14 cellular contexts compared by ENCODE assay signal in the genomic region with DNA sequence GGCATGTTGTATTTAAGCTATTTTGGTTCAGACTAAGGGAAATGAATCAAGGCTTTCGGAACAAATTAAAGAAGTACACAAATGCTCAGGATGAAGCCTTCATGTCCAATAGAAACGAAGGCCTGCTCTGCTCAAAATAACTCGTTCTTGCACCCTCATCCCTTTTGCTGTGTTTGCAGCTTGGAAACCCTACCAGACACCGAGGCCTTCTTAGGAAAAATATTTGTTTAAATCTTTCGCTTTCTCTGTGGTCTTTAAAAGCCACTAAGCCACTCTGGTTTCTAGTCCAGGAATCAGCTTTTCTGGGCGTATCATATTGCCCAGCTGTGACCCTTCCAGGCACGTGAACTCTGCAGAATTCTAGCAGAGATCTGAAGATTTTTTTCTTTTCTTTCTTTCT.
DNase-seq lines count a peak whose midpoint lies in the region; ATAC-seq and TF ChIP-seq lines count a peak whose summit lies in the region.
"Had no signal": no experiment of that assay in that cellular context is flagged by ENCODE, and none has a peak within 500 bp of the region (broad histone marks: within the 10 kb centered on the region; RNA-seq: fewer than 3 reads in every experiment).

No MANE protein-coding gene starts in this region.

- H3K9me3 Mint-ChIP-seq in HFFc6 (no peaks in the 10 kb centered on the region), MCF 10A (ENCODE audit: unreplicated experiment) (no peaks in the 10 kb centered on the region)
- H3K9me3 Mint-ChIP-seq in natural killer cell treated with Interleukin-12 subunit alpha and Interleukin-12 subunit beta and Interleukin-15 and Interleukin-18, amount 100 ng/mL, for 72 hours = no peaks in the 10 kb centered on the region
- H3K9me3 Mint-ChIP-seq: naive B cell, WTC11 had no signal

- H3K27me3 Mint-ChIP-seq in HFFc6 (ENCODE audit: insufficient read depth) (peaks cover 3% of the 10 kb centered on the region; the same call in 1 of the 2 replicates), MCF 10A (ENCODE audit: insufficient read depth, unreplicated experiment) (no peaks in the 10 kb centered on the region)
- H3K27me3 Mint-ChIP-seq in natural killer cell treated with Interleukin-12 subunit alpha and Interleukin-12 subunit beta and Interleukin-15 and Interleukin-18, amount 100 ng/mL, for 72 hours = peaks cover 7 to 16% of the 10 kb centered on the region in 2 donors

- H3K4me3 ChIP-seq in right cardiac atrium (ENCODE audit: low read length) = no peak overlapping the region
- no peak overlapping the region for H3K4me3 ChIP-seq in smooth muscle cell

- POLR2A ChIA-PET in MCF 10A (lab: Yijun Ruan, JAX) = interaction anchor here (0.6 to 2.8 kb wide), 15 partner anchors 9 to 77 kb away, joined by 3 to 10 read pairs (median 5); a partner anchor contains a TSS

- H3K27me3 ChIP-seq in right cardiac atrium (ENCODE audit: control insufficient read depth, insufficient read depth) (no peaks in the 10 kb centered on the region), smooth muscle cell (ENCODE audit: low read depth) (no peaks in the 10 kb centered on the region)

- H3K27ac ChIP-seq in right cardiac atrium (ENCODE audit: low read length) (no peak overlapping the region), smooth muscle cell (ENCODE audit: low read depth) (peak overlapping the region; percentile 80)

- H3K4me1 Mint-ChIP-seq in HFFc6 (ENCODE audit: low read depth) = peaks cover 69% of the 10 kb centered on the region
- H3K4me1 Mint-ChIP-seq in MCF 10A (ENCODE audit: insufficient read depth, unreplicated experiment) = peaks cover 30% of the 10 kb centered on the region
- H3K4me1 Mint-ChIP-seq in natural killer cell treated with Interleukin-12 subunit alpha and Interleukin-12 subunit beta and Interleukin-15 and Interleukin-18, amount 100 ng/mL, for 72 hours (ENCODE audit: low read depth in 2 of 2) = peaks cover 0 to 11% of the 10 kb centered on the region in 2 donors
- H3K4me1 Mint-ChIP-seq: B cell had no signal

- H3K9me3 ChIP-seq in right cardiac atrium (ENCODE audit: control insufficient read depth, low read length) = no peaks in the 10 kb centered on the region
- no peaks in the 10 kb centered on the region for H3K9me3 ChIP-seq in smooth muscle cell (replicated peaks; ENCODE audit: low read depth)

- DNase-seq in HFFc6 = no peak
- DNase-seq in MCF 10A (ENCODE audit: unreplicated experiment) = no peak
- DNase-seq in right cardiac atrium = no peak
- DNase-seq in smooth muscle cell (lab: John Stamatoyannopoulos, UW; ENCODE audit: unreplicated experiment) = no peak
- DNase-seq in natural killer cell treated with Interleukin-12 subunit alpha and Interleukin-12 subunit beta and Interleukin-15 and Interleukin-18, amount 100 ng/mL, for 72 hours (ENCODE audit: low spot score) = no peak
- DNase-seq in NOMO-1 treated with dmso at 0.1 percent for 144 hours (lab: John Stamatoyannopoulos, UW; ENCODE audit: unreplicated experiment) = no peak
- DNase-seq in middle frontal gyrus (ENCODE audit: extremely low spot score, low spot score) = no peak
- DNase-seq in EL = no peak
- DNase-seq: activated T-cell treated with anti-CD3 and anti-CD28 coated beads, Interleukin-2, amount 50 U/mL, for 48 hours; DMS153; naive B cell; NCI-H1417 treated with DMSO at 0.1 percent for 48 hours had no signal

- ATAC-seq in right cardiac atrium = peak; percentile 4 to 52
- no peak for ATAC-seq in natural killer cell treated with Interleukin-12 subunit alpha and Interleukin-12 subunit beta and Interleukin-15 and Interleukin-18, amount 100 ng/mL, for 72 hours
- ATAC-seq: WTC11 had no signal

- TF ChIP-seq CTCF in HFFc6 (IDR thresholded peaks at IDR 0.05) (no peak), MCF 10A (IDR thresholded peaks at IDR 0.05; ENCODE audit: unreplicated experiment) (no peak), smooth muscle cell (IDR thresholded peaks at IDR 0.05; ENCODE audit: borderline replicate concordance, insufficient read depth, poor library complexity, severe bottlenecking) (no peak)

- peak overlapping the region; percentile 24 for H3K9ac ChIP-seq in smooth muscle cell (ENCODE audit: low read depth)

- WGBS in right cardiac atrium = 52% methylated on average over 7 of the region's 7 CpGs
- 25% methylated on average over 7 of the region's 7 CpGs for WGBS in smooth muscle cell (ENCODE audit: low lambda C conversion rate)

- no peak overlapping the region for H2AFZ ChIP-seq in smooth muscle cell (ENCODE audit: low read depth)

- H3K4me1 ChIP-seq in right cardiac atrium (ENCODE audit: control insufficient read depth, insufficient read depth, low read length) (peaks cover 2% of the 10 kb centered on the region), smooth muscle cell (ENCODE audit: low read depth) (no peaks in the 10 kb centered on the region)

- H3K36me3 Mint-ChIP-seq in HFFc6 (ENCODE audit: low read depth) (peaks cover 33% of the 10 kb centered on the region), MCF 10A (ENCODE audit: insufficient read depth, unreplicated experiment) (peaks cover 22% of the 10 kb centered on the region)
- no peaks in the 10 kb centered on the region for H3K36me3 Mint-ChIP-seq in natural killer cell treated with Interleukin-12 subunit alpha and Interleukin-12 subunit beta and Interleukin-15 and Interleukin-18, amount 100 ng/mL, for 72 hours
- H3K36me3 Mint-ChIP-seq: naive B cell, WTC11 had no signal

- intact Hi-C loops in MCF 10A (cut with micrococcal nuclease) = no loop called here
- intact Hi-C loops in right cardiac atrium (cut with DNase I) = no loop called here

- H3K79me2 ChIP-seq in smooth muscle cell (ENCODE audit: low read depth) = peaks cover 53% of the 10 kb centered on the region

- CTCF ChIA-PET in MCF 10A (lab: Yijun Ruan, JAX) = interaction anchor here (0.6 to 3.3 kb wide), 8 partner anchors 12 to 188 kb away, joined by 3 to 14 read pairs (median 6); no protein-coding TSS in a partner anchor

- H3K27ac Mint-ChIP-seq in HFFc6 (peak overlapping the region; percentile 84), MCF 10A (ENCODE audit: low read depth, unreplicated experiment) (peak overlapping the region; percentile 97)
- no peak overlapping the region for H3K27ac Mint-ChIP-seq in natural killer cell treated with Interleukin-12 subunit alpha and Interleukin-12 subunit beta and Interleukin-15 and Interleukin-18, amount 100 ng/mL, for 72 hours
- H3K27ac Mint-ChIP-seq: B cell, naive B cell had no signal

- peaks cover 18% of the 10 kb centered on the region for H3F3A ChIP-seq in smooth muscle cell (ENCODE audit: low read depth)

- peak overlapping the region; percentile 74 for H3K4me2 ChIP-seq in smooth muscle cell

- H3K36me3 ChIP-seq in smooth muscle cell (ENCODE audit: low read depth) = no peaks in the 10 kb centered on the region

- H4K20me1 ChIP-seq in smooth muscle cell (ENCODE audit: low read depth) = no peaks in the 10 kb centered on the region

- H3K4me3 Mint-ChIP-seq in HFFc6 (peak overlapping the region; percentile 67), MCF 10A (ENCODE audit: unreplicated experiment) (peak overlapping the region; percentile 59)
- H3K4me3 Mint-ChIP-seq in natural killer cell treated with Interleukin-12 subunit alpha and Interleukin-12 subunit beta and Interleukin-15 and Interleukin-18, amount 100 ng/mL, for 72 hours = no peak overlapping the region
- H3K4me3 Mint-ChIP-seq: B cell, naive B cell, WTC11 had no signal

- no TSS peak for BruUV-seq in MCF 10A (replicated peaks; lab: Mats Ljungman, UMichigan)

Comparison
In these comparisons a context has a peak if more than half of its experiments do, and no peak if none do; other contexts are left out.
1. H3K27ac Mint-ChIP-seq: peak in HFFc6 (single experiment) and MCF 10A (single experiment); none in natural killer cell treated with Interleukin-12 subunit alpha and Interleukin-12 subunit beta and Interleukin-15 and Interleukin-18, amount 100 ng/mL, for 72 hours (0 of 2).
2. ATAC-seq: peak in right cardiac atrium (2 of 2); none in natural killer cell treated with Interleukin-12 subunit alpha and Interleukin-12 subunit beta and Interleukin-15 and Interleukin-18, amount 100 ng/mL, for 72 hours (0 of 2).